Comparison of ENCODE assay signal across 8 cellular contexts in the genomic region with DNA sequence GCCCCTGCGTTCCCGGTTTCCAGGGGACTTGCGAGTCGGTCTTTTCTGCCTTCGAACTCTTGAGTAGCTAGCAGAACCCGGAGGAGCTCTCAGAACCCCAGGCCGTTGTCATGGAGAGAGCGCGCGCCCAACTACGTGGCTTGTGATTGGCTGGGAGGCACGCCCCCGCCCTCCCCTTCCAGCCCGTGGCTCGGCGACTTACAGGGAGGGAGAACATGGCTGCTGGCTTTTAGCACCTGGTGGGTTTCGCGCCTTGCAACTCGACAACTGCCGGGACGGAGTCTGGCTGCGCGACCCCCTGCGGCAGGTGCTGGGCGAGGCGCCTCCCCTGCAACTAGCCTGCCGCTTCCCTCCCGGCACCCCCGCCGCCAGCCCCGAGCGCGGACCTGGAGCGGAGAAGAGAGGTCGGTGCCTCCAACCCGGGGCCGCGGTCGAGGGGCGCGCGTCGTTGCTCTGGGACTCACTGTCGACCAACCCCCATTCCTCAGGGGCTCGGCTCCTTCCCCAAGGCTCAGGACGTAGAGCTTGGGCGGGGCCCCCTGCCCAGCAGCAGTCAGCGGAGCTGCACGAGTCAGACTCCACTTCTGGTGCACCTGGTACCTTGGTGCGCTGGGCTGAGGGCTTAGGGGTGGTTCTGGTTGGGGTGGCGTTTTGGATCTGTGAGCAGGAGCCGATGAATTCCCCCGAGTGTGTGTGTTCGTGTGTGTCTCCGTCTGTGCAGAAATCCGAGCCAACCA. TPM values are rescaled to one million over a fixed set of nuclear protein-coding genes. Genes with fewer than 3 reads are reported as not detected.
DNase-seq lines count a peak whose midpoint lies in the region; ATAC-seq lines count a peak whose summit lies in the region.

No MANE protein-coding gene starts in this region.

- H3K79me2 ChIP-seq in mesendoderm (ENCODE audit: control insufficient read depth, insufficient read depth, low read length) = no peaks in the 10 kb centered on the region

- peak overlapping the region; percentile 38 for H3K4ac ChIP-seq in mesendoderm (ENCODE audit: low read depth, low read length)

- no peaks in the 10 kb centered on the region for H3K79me1 ChIP-seq in mesendoderm (ENCODE audit: low read length)

- ATAC-seq in GM19035 (IDR thresholded peaks at IDR 0.05; ENCODE audit: unreplicated experiment) = peak; percentile 86
- peak; percentile 86 for ATAC-seq in HG03460 (IDR thresholded peaks at IDR 0.05; ENCODE audit: unreplicated experiment)

- peak overlapping the region; percentile 86 for H3K56ac ChIP-seq in mesendoderm (ENCODE audit: low read length)

- peak; percentile 99 for DNase-seq in AG08395 (ENCODE audit: low spot score)
- peak; percentile 59 for DNase-seq in NCI-H774 (lab: John Stamatoyannopoulos, UW)
- DNase-seq in activated CD8-positive, alpha-beta memory T cell treated with anti-CD3 and anti-CD28 coated beads for 4 hours (ENCODE audit: low read depth in 2 of 2) = peak; percentile 76 to 83
- peak; percentile 71 to 83 (median 79) for DNase-seq in effector memory CD4-positive, alpha-beta T cell
- DNase-seq in mesendoderm = peak; percentile 94
- DNase-seq in stimulated activated CD8-positive, alpha-beta memory T cell treated with anti-CD3 and anti-CD28 coated beads, Interleukin-12 subunit alpha, Interleukin-12 subunit beta, amount 100 ng/mL, for 24 hours (ENCODE audit: extremely low read depth) = peak; percentile 77

- H3K4me3 ChIP-seq in effector memory CD4-positive, alpha-beta T cell (ENCODE audit: insufficient read depth, low read depth, low read length, poor library complexity, severe bottlenecking) = peak overlapping the region; percentile 87
- peak overlapping the region; percentile 24 for H3K4me3 ChIP-seq in mesendoderm (ENCODE audit: low read length)

- H2BK120ac ChIP-seq in mesendoderm (ENCODE audit: low read depth, low read length) = no peak overlapping the region

- no peak overlapping the region for H4K5ac ChIP-seq in mesendoderm (ENCODE audit: low read length)

- no peaks in the 10 kb centered on the region for H3K27me3 ChIP-seq in effector memory CD4-positive, alpha-beta T cell (replicated peaks; ENCODE audit: control insufficient read depth, insufficient read depth, low read length, poor library complexity, severe bottlenecking)
- H3K27me3 ChIP-seq in mesendoderm (ENCODE audit: insufficient read depth, low read length, poor library complexity) = no peaks in the 10 kb centered on the region

- no peak overlapping the region for H2BK5ac ChIP-seq in mesendoderm (ENCODE audit: low read length)

- H2BK15ac ChIP-seq in mesendoderm (replicated peaks; ENCODE audit: low read depth) = no peak overlapping the region

- H3K23ac ChIP-seq in mesendoderm (ENCODE audit: low read length) = no peak overlapping the region

- H3K4me2 ChIP-seq in mesendoderm (ENCODE audit: low read length) = peak overlapping the region; percentile 66

- no peak overlapping the region for H2AK5ac ChIP-seq in mesendoderm (ENCODE audit: low read length)

- no peaks in the 10 kb centered on the region for H3K9me3 ChIP-seq in effector memory CD4-positive, alpha-beta T cell (ENCODE audit: control insufficient read depth, low read length)

- no peak overlapping the region for H3K18ac ChIP-seq in mesendoderm (ENCODE audit: low read length)

- peaks cover 15% of the 10 kb centered on the region for H3K4me1 ChIP-seq in effector memory CD4-positive, alpha-beta T cell (ENCODE audit: control insufficient read depth, insufficient read depth, low read length, poor library complexity, severe bottlenecking)
- H3K4me1 ChIP-seq in mesendoderm (ENCODE audit: control insufficient read depth, low read depth, low read length) = no peaks in the 10 kb centered on the region

- H3K36me3 ChIP-seq in effector memory CD4-positive, alpha-beta T cell (ENCODE audit: control insufficient read depth, insufficient read depth, low read length) = no peaks in the 10 kb centered on the region
- H3K36me3 ChIP-seq in mesendoderm (ENCODE audit: control insufficient read depth, insufficient read depth, low read length) = no peaks in the 10 kb centered on the region

- H3K27ac ChIP-seq in effector memory CD4-positive, alpha-beta T cell (ENCODE audit: insufficient read depth, low read length, poor library complexity, severe bottlenecking) = peak overlapping the region; percentile 42
- H3K27ac ChIP-seq in mesendoderm (ENCODE audit: low read depth, low read length) = no peak overlapping the region

- H4K8ac ChIP-seq in mesendoderm (ENCODE audit: low read depth, low read length) = no peak overlapping the region

- WGBS in mesendoderm (ENCODE audit: extremely low coverage, insufficient coverage, low lambda C conversion rate) = no CpG with 5 or more reads among the region's 56 CpGs

- peak overlapping the region; percentile 66 for H3K9ac ChIP-seq in mesendoderm (ENCODE audit: low read length)

RNA-seq across cellular contexts. Expression of gene ZFP90, which starts 9.0 kb away (rescaled TPM):
- polyA plus RNA-seq in mesendoderm (2013, experiment 1 of 2) = 7.2 TPM
- 6.4 TPM for polyA plus RNA-seq in mesendoderm (2013, experiment 2 of 2)
